Comparison of ENCODE assay signal across 33 cellular contexts in the genomic region with DNA sequence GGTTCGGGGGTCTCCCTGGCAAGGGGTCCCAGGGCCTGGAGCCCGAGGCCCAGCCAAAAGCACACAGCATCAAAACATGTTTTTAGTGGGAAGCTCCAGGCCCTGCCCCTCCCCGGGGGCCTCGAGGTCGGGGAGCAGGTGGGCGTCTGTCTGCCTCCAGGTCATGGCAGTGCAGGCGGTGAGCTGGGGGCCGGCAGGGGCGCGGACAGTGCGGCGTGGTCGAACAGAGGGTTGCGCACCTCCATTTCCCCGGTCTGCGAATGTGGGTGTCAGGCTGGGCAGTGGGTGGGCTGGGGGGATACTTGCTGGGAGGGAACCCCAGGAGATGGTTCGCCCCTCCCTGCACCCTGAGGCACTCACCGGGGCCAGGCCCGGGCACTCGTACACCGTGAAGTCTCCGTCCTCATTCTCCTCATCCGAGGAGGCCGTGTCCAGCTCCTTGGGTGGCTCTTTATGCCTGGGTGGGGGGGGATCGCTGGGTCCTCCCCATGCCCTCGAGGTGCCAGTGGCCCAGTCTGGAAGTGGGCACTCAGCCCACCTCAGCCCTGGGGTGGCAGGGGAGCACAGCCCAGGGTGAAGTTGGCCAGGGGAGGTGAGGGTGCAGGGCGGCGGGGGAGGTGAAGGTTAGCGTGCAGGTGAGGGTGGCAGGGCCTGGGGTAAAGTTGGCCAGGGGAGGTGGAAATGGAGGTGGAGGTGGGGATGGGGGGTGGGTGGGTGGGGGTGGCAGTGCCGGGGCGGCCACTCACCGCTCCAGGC. TPM values are rescaled to one million over a fixed set of nuclear protein-coding genes. Genes with fewer than 3 reads are reported as not detected.
"Had no signal": no experiment of that assay in that cellular context is flagged by ENCODE, and none has a peak within 500 bp of the region (broad histone marks: within the 10 kb centered on the region; RNA-seq: fewer than 3 reads in every experiment).

No MANE protein-coding gene starts in this region.

- H3K9me3 Mint-ChIP-seq: naive thymus-derived CD4-positive, alpha-beta T cell; nephron; neural progenitor cell; stimulated activated effector memory CD8-positive, alpha-beta T cell treated with anti-CD3 and anti-CD28 coated beads, Interleukin-12 subunit alpha, Interleukin-12 subunit beta, amount 100 ng/mL, for 72 hours had no signal

- H3K9me3 ChIP-seq: esophagus squamous epithelium, heart right ventricle, left lung, prostate gland, right atrium auricular region, stomach, thyroid gland, vagina had no signal

- H3K4me3 Mint-ChIP-seq: naive thymus-derived CD4-positive, alpha-beta T cell; nephron; neural progenitor cell; stimulated activated effector memory CD8-positive, alpha-beta T cell treated with anti-CD3 and anti-CD28 coated beads, Interleukin-12 subunit alpha, Interleukin-12 subunit beta, amount 100 ng/mL, for 72 hours had no signal

- DNase-seq: dermis blood vessel endothelial cell; effector memory CD4-positive, alpha-beta T cell; erythroblast; esophagus squamous epithelium; foreskin melanocyte; glutamatergic neuron; heart right ventricle; hippocampal formation; left cardiac atrium; left lung; mesendoderm; midbrain; naive thymus-derived CD4-positive, alpha-beta T cell; nucleus accumbens; stimulated activated CD4-positive, alpha-beta T cell treated with anti-CD3 and anti-CD28 coated beads, Interleukin-2, amount 100 ng/mL, for 24 hours; stimulated activated CD4-positive, alpha-beta T cell treated with anti-CD3 and anti-CD28 coated beads, Interleukin-4, amount 100 ng/mL, for 24 hours; stimulated activated naive CD4-positive, alpha-beta T cell treated with Interleukin-2 at 50 U/mL for 16 hours; stomach; thyroid gland; trophoblast cell had no signal

- H3K27ac Mint-ChIP-seq: naive thymus-derived CD4-positive, alpha-beta T cell; nephron; neural progenitor cell; stimulated activated effector memory CD8-positive, alpha-beta T cell treated with anti-CD3 and anti-CD28 coated beads, Interleukin-12 subunit alpha, Interleukin-12 subunit beta, amount 100 ng/mL, for 72 hours had no signal

- H3K36me3 Mint-ChIP-seq: naive thymus-derived CD4-positive, alpha-beta T cell; neural progenitor cell had no signal

- H3K27ac ChIP-seq: neural progenitor cell, prostate gland, right atrium auricular region, stomach, thyroid gland, vagina had no signal

- ATAC-seq: heart right ventricle; left cardiac atrium; left lung; naive thymus-derived CD4-positive, alpha-beta T cell; sciatic nerve; stimulated activated effector memory CD8-positive, alpha-beta T cell treated with anti-CD3 and anti-CD28 coated beads, Interleukin-12 subunit alpha, Interleukin-12 subunit beta, amount 100 ng/mL, for 72 hours had no signal

- H3K9ac ChIP-seq: neural progenitor cell had no signal

- H3K4me2 ChIP-seq: neural progenitor cell, smooth muscle cell had no signal

- H3K4me3 ChIP-seq: heart right ventricle, neural progenitor cell, prostate gland, right atrium auricular region, smooth muscle cell, thyroid gland, vagina had no signal

- H2AFZ ChIP-seq: neural progenitor cell had no signal

- H3K4me1 Mint-ChIP-seq: nephron had no signal

- H3K27me3 ChIP-seq: right atrium auricular region, thyroid gland, vagina had no signal

- H3K36me3 ChIP-seq: neural progenitor cell had no signal

RNA-seq across cellular contexts. Expression of gene FUT7, which starts 7.9 kb away (rescaled TPM):
- total RNA-seq: dermis blood vessel endothelial cell, kidney epithelial cell, lung microvascular endothelial cell, smooth muscle cell, temporal lobe, thyroid gland, ureter, vagina had no signal
- polyA plus RNA-seq: smooth muscle cell had no signal

RNA-seq across cellular contexts. Expression of gene ENTPD2, which starts 14.1 kb away (rescaled TPM):
- total RNA-seq: dermis blood vessel endothelial cell; lung microvascular endothelial cell; naive thymus-derived CD4-positive, alpha-beta T cell; smooth muscle cell; subcutaneous adipose tissue had no signal
- polyA plus RNA-seq: naive thymus-derived CD4-positive, alpha-beta T cell had no signal
